In the genomic region with DNA sequence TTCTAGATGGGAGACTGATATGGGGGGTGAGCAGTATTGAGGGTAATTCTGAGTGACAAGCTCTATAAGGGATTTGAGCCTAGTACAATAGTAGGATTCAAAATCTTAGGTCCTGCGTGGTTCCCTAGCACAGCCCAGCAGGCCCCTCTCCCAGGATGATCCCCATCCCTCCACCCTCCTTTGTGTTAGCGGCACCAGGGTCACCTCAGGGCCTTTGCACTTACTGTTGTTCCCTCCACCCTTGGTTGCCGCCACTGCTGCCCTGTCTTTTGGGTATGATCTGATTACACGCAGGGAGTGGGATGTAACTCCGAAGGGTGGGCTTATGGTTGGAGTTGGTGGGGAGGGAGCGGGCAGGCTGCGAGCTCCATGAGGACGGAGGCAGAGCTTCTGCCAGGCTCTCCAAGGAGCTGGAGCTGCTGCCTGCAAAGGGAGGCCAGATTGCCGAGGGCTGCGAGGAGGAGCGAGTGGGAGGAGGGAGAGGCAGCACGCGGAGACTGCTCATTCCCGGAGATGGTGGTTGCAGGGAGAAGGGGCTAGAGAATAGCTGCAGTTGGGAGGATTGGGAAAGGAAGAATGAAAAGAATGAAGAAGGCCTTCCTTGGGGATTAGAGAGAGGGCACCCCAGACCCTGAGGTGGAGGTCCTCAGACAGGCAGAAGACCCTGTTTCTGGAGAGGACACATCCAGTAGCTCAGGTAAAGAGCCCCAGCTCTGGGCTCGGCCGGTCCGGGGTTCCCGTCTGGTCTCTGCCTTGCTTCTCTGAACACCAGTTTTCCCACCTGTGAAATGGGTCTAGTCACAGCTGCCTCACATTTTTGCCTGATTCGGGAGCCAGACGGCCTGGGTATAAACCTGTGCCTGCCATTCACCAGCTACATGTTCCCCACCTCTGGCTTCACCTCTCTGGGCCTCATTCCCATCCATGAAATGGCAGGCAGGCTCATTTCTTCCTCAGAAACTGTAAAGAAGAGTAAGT, we compare ENCODE assay signal across 1 cellular context.
TF ChIP-seq lines count a peak whose summit lies in the region.

No MANE protein-coding gene starts in this region.

TF ChIP-seq in SK-N-SH treated with all-trans-retinoic acid at 6 μM for 48 hours, 23 proteins besides CTCF, POLR2A, EP300 and RAD21:
- TF ChIP-seq CSDC2 (CRISPR knock-in tag; IDR thresholded peaks at IDR 0.05) (no peak), ARNTL (CRISPR knock-in tag; IDR thresholded peaks at IDR 0.05; ENCODE audit: borderline replicate concordance, low read depth) (no peak), ZFP30 (CRISPR knock-in tag; IDR thresholded peaks at IDR 0.05) (no peak), TCF4 (CRISPR knock-in tag; IDR thresholded peaks at IDR 0.05; ENCODE audit: borderline replicate concordance) (no peak), RARB (CRISPR knock-in tag; IDR thresholded peaks at IDR 0.05) (no peak), ZNF565 (CRISPR knock-in tag; conservative IDR thresholded peaks at IDR 0.05; ENCODE audit: low read depth) (no peak), GLIS3 (CRISPR knock-in tag; IDR thresholded peaks at IDR 0.05) (no peak), SNAI2 (CRISPR knock-in tag; IDR thresholded peaks at IDR 0.05) (no peak), ZC3H10 (CRISPR knock-in tag; IDR thresholded peaks at IDR 0.05) (no peak), OSR1 (CRISPR knock-in tag; IDR thresholded peaks at IDR 0.05) (no peak), ESRRG (CRISPR knock-in tag; IDR thresholded peaks at IDR 0.05) (no peak)
- TF ChIP-seq, protein P1, sequence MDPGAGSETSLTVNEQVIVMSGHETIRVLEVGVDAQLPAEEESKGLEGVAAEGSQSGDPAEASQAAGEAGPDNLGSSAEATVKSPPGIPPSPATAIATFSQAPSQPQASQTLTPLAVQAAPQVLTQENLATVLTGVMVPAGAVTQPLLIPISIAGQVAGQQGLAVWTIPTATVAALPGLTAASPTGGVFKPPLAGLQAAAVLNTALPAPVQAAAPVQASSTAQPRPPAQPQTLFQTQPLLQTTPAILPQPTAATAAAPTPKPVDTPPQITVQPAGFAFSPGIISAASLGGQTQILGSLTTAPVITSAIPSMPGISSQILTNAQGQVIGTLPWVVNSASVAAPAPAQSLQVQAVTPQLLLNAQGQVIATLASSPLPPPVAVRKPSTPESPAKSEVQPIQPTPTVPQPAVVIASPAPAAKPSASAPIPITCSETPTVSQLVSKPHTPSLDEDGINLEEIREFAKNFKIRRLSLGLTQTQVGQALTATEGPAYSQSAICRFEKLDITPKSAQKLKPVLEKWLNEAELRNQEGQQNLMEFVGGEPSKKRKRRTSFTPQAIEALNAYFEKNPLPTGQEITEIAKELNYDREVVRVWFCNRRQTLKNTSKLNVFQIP (CRISPR knock-in tag; IDR thresholded peaks at IDR 0.05; ENCODE audit: borderline replicate concordance, low read depth), result no peak
- TF ChIP-seq, protein P2, sequence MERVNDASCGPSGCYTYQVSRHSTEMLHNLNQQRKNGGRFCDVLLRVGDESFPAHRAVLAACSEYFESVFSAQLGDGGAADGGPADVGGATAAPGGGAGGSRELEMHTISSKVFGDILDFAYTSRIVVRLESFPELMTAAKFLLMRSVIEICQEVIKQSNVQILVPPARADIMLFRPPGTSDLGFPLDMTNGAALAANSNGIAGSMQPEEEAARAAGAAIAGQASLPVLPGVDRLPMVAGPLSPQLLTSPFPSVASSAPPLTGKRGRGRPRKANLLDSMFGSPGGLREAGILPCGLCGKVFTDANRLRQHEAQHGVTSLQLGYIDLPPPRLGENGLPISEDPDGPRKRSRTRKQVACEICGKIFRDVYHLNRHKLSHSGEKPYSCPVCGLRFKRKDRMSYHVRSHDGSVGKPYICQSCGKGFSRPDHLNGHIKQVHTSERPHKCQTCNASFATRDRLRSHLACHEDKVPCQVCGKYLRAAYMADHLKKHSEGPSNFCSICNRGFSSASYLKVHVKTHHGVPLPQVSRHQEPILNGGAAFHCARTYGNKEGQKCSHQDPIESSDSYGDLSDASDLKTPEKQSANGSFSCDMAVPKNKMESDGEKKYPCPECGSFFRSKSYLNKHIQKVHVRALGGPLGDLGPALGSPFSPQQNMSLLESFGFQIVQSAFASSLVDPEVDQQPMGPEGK (CRISPR knock-in tag; IDR thresholded peaks at IDR 0.05; ENCODE audit: borderline replicate concordance), result no peak
- TF ChIP-seq, protein P3, sequence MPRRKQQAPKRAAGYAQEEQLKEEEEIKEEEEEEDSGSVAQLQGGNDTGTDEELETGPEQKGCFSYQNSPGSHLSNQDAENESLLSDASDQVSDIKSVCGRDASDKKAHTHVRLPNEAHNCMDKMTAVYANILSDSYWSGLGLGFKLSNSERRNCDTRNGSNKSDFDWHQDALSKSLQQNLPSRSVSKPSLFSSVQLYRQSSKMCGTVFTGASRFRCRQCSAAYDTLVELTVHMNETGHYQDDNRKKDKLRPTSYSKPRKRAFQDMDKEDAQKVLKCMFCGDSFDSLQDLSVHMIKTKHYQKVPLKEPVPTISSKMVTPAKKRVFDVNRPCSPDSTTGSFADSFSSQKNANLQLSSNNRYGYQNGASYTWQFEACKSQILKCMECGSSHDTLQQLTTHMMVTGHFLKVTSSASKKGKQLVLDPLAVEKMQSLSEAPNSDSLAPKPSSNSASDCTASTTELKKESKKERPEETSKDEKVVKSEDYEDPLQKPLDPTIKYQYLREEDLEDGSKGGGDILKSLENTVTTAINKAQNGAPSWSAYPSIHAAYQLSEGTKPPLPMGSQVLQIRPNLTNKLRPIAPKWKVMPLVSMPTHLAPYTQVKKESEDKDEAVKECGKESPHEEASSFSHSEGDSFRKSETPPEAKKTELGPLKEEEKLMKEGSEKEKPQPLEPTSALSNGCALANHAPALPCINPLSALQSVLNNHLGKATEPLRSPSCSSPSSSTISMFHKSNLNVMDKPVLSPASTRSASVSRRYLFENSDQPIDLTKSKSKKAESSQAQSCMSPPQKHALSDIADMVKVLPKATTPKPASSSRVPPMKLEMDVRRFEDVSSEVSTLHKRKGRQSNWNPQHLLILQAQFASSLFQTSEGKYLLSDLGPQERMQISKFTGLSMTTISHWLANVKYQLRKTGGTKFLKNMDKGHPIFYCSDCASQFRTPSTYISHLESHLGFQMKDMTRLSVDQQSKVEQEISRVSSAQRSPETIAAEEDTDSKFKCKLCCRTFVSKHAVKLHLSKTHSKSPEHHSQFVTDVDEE (CRISPR knock-in tag; IDR thresholded peaks at IDR 0.05), result no peak
